1 cellular context compared by ENCODE assay signal in genomic region chr5:177608243-177609075, GRCh38.
TF ChIP-seq lines count a peak whose summit lies in the region.

No MANE protein-coding gene starts in this region.

TF ChIP-seq in WTC11, 78 proteins besides CTCF, POLR2A, EP300 and RAD21 (continued from another document):
- TF ChIP-seq ZNF425 (CRISPR knock-in tag; conservative IDR thresholded peaks at IDR 0.05) (no peak), GTF2I (CRISPR knock-in tag; conservative IDR thresholded peaks at IDR 0.05) (no peak), FOXJ3 (CRISPR knock-in tag; IDR thresholded peaks at IDR 0.05; ENCODE audit: borderline replicate concordance) (no peak), NR2C2 (CRISPR knock-in tag; IDR thresholded peaks at IDR 0.05) (no peak), FOXP1 (CRISPR knock-in tag; IDR thresholded peaks at IDR 0.05; ENCODE audit: borderline replicate concordance) (no peak), KAT7 (CRISPR knock-in tag; IDR thresholded peaks at IDR 0.05; ENCODE audit: borderline replicate concordance) (no peak)
